13 cellular contexts compared by ENCODE assay signal in genomic region chr5:132072070-132072469, GRCh38. TPM values are rescaled to one million over a fixed set of nuclear protein-coding genes. Genes with fewer than 3 reads are reported as not detected.
"Had no signal": no experiment of that assay in that cellular context is flagged by ENCODE, and none has a peak within 500 bp of the region (broad histone marks: within the 10 kb centered on the region; RNA-seq: fewer than 3 reads in every experiment).

No MANE protein-coding gene starts in this region.

- H3K4me3 ChIP-seq: pancreas, SK-N-MC, transverse colon had no signal

- H3K27me3 ChIP-seq: pancreas, transverse colon had no signal

- H3K9me3 Mint-ChIP-seq: activated naive CD4-positive, alpha-beta T cell treated with anti-CD3 and anti-CD28 coated beads, Interleukin-2, amount 10 ng/mL, durations not matched to agents 7 days and 5 days; naive B cell; T-cell had no signal

- H3K27me3 Mint-ChIP-seq: activated CD4-positive, alpha-beta T cell treated with anti-CD3 and anti-CD28 coated beads for 36 hours; naive B cell; T-cell had no signal

- H3K4me1 ChIP-seq: pancreas, transverse colon had no signal

- H3K4me3 Mint-ChIP-seq: activated CD4-positive, alpha-beta T cell treated with anti-CD3 and anti-CD28 coated beads for 36 hours; activated naive CD4-positive, alpha-beta T cell treated with anti-CD3 and anti-CD28 coated beads, Interleukin-2, amount 10 ng/mL, durations not matched to agents 7 days and 5 days; naive B cell; T-cell had no signal

- H3K36me3 ChIP-seq: pancreas, transverse colon had no signal

- H3K27ac Mint-ChIP-seq: activated naive CD4-positive, alpha-beta T cell treated with anti-CD3 and anti-CD28 coated beads, Interleukin-2, amount 10 ng/mL, durations not matched to agents 7 days and 5 days; T-cell had no signal

- H3K4me1 Mint-ChIP-seq: naive B cell had no signal

- H3K27ac ChIP-seq: pancreas, SK-N-MC, transverse colon had no signal

- H3K36me3 Mint-ChIP-seq: activated naive CD4-positive, alpha-beta T cell treated with anti-CD3 and anti-CD28 coated beads, Interleukin-2, amount 10 ng/mL, durations not matched to agents 7 days and 5 days; naive B cell; T-cell had no signal

- ATAC-seq: activated CD4-positive, alpha-beta T cell treated with anti-CD3 and anti-CD28 coated beads for 36 hours; esophagus mucosa; T-cell had no signal

- DNase-seq: activated CD4-positive, alpha-beta T cell treated with anti-CD3 and anti-CD28 coated beads for 36 hours; activated CD8-positive, alpha-beta memory T cell treated with anti-CD3 and anti-CD28 coated beads, Interleukin-2, amount 50 U/mL, for 48 hours; activated naive CD4-positive, alpha-beta T cell treated with anti-CD3 and anti-CD28 coated beads, Interleukin-2, amount 10 ng/mL, durations not matched to agents 7 days and 5 days; caudate nucleus; naive B cell; pancreas; stimulated activated CD4-positive, alpha-beta T cell treated with anti-CD3 and anti-CD28 coated beads, Interleukin-12 subunit alpha, Interleukin-12 subunit beta, amount 100 ng/mL, for 4 hours; stimulated activated CD4-positive, alpha-beta T cell treated with anti-CD3 and anti-CD28 coated beads, Interleukin-2, amount 100 ng/mL, for 24 hours; T-cell; transverse colon had no signal

- H3K9me3 ChIP-seq: pancreas, transverse colon had no signal

RNA-seq across cellular contexts. Expression of gene CSF2, which starts 1.5 kb away (rescaled TPM):
- total RNA-seq: esophagus mucosa, transverse colon had no signal
- polyA plus RNA-seq: pancreas had no signal

RNA-seq across cellular contexts. Expression of gene IL3, which starts 11.6 kb away (rescaled TPM):
- total RNA-seq: esophagus mucosa, mononuclear cell, pancreas, T-cell, transverse colon had no signal
- polyA plus RNA-seq: pancreas had no signal
